ENCODE assay signal across 1 cellular context in the genomic region with DNA sequence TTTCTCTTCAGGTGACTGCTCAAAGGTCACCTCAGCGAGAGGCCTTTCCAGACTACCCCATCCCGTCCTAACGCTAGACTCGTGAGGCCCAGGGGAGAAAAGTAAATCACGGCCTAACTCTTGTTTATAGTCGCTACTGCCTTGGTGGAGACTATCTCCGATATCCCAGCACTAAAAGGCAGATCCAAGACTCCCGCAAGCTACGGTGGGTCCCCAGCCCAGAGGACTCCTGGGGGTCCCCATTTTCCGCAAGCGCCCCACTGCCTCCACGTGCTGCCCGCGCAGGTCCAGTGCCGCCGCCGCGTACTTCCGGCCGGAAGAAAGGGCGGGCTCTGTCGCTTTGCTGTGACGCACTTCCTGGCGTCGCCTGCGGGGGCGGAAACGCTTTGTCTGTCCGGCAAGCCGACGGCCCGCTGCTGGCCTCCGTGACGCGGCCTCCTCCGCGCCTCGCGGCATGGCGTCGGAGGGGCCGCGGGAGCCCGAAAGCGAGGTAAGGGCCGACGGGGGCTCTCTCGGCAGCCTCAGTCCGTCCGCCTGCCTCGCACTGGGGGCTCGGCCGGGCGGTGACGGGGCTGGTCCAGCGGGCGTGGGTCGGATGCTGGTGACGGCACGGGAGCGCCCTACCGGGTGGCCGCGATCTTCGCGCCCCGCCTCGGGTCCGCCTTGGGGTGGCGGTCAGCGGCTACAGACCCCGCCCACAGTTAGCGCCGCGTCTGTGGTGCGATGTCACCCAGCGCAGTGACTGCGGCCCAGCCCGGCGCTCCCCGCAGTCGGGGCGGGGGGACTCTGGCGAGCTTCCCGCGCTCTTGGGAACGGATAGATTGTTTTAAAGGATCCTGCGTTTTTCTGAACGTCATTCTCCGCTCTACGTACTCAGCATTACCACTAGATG.
A peak's percentile ranks its signal among the peaks of the same experiment; 100 is the strongest.
TF ChIP-seq lines count a peak whose summit lies in the region.

A gene with protein sequence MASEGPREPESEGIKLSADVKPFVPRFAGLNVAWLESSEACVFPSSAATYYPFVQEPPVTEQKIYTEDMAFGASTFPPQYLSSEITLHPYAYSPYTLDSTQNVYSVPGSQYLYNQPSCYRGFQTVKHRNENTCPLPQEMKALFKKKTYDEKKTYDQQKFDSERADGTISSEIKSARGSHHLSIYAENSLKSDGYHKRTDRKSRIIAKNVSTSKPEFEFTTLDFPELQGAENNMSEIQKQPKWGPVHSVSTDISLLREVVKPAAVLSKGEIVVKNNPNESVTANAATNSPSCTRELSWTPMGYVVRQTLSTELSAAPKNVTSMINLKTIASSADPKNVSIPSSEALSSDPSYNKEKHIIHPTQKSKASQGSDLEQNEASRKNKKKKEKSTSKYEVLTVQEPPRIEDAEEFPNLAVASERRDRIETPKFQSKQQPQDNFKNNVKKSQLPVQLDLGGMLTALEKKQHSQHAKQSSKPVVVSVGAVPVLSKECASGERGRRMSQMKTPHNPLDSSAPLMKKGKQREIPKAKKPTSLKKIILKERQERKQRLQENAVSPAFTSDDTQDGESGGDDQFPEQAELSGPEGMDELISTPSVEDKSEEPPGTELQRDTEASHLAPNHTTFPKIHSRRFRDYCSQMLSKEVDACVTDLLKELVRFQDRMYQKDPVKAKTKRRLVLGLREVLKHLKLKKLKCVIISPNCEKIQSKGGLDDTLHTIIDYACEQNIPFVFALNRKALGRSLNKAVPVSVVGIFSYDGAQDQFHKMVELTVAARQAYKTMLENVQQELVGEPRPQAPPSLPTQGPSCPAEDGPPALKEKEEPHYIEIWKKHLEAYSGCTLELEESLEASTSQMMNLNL (plus strand): TSS at position 378 of the 892 bp plus-strand sequence. CDS start 77 bp downstream, at position 455.

TF ChIP-seq in SK-N-SH, 30 proteins besides CTCF, POLR2A, EP300 and RAD21 (continued from another document):
- TF ChIP-seq POLR2AphosphoS5 (IDR thresholded peaks at IDR 0.05; ENCODE audit: low read depth, low read length), result peak; percentile 92
- TF ChIP-seq, protein P1, sequence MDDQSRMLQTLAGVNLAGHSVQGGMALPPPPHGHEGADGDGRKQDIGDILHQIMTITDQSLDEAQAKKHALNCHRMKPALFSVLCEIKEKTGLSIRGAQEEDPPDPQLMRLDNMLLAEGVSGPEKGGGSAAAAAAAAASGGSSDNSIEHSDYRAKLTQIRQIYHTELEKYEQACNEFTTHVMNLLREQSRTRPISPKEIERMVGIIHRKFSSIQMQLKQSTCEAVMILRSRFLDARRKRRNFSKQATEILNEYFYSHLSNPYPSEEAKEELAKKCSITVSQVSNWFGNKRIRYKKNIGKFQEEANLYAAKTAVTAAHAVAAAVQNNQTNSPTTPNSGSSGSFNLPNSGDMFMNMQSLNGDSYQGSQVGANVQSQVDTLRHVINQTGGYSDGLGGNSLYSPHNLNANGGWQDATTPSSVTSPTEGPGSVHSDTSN (IDR thresholded peaks at IDR 0.05), result peak; percentile 51
- peak; percentile 50 for TF ChIP-seq SMC3 (IDR thresholded peaks at IDR 0.05; ENCODE audit: low read depth, low read length)
- TF ChIP-seq FOXM1 (IDR thresholded peaks at IDR 0.05; ENCODE audit: low read depth), result no peak; the same call in 1 of the 2 replicates
- TF ChIP-seq TCF12 (IDR thresholded peaks at IDR 0.05), result peak; percentile 17; the same call in 1 of the 2 replicates
- TF ChIP-seq JUND (IDR thresholded peaks at IDR 0.05), result peak; percentile 29; the same call in 1 of the 2 replicates
- TF ChIP-seq NRF1 (IDR thresholded peaks at IDR 0.05; ENCODE audit: low read depth, low read length), result peak; percentile 73
- peak; percentile 52; the same call in 1 of the 2 replicates for TF ChIP-seq RFX5 (IDR thresholded peaks at IDR 0.05; ENCODE audit: low read length)
- TF ChIP-seq, protein P2, sequence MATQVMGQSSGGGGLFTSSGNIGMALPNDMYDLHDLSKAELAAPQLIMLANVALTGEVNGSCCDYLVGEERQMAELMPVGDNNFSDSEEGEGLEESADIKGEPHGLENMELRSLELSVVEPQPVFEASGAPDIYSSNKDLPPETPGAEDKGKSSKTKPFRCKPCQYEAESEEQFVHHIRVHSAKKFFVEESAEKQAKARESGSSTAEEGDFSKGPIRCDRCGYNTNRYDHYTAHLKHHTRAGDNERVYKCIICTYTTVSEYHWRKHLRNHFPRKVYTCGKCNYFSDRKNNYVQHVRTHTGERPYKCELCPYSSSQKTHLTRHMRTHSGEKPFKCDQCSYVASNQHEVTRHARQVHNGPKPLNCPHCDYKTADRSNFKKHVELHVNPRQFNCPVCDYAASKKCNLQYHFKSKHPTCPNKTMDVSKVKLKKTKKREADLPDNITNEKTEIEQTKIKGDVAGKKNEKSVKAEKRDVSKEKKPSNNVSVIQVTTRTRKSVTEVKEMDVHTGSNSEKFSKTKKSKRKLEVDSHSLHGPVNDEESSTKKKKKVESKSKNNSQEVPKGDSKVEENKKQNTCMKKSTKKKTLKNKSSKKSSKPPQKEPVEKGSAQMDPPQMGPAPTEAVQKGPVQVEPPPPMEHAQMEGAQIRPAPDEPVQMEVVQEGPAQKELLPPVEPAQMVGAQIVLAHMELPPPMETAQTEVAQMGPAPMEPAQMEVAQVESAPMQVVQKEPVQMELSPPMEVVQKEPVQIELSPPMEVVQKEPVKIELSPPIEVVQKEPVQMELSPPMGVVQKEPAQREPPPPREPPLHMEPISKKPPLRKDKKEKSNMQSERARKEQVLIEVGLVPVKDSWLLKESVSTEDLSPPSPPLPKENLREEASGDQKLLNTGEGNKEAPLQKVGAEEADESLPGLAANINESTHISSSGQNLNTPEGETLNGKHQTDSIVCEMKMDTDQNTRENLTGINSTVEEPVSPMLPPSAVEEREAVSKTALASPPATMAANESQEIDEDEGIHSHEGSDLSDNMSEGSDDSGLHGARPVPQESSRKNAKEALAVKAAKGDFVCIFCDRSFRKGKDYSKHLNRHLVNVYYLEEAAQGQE (IDR thresholded peaks at IDR 0.05; ENCODE audit: low read depth, low read length), result peak; percentile 48; the same call in 1 of the 2 replicates
- TF ChIP-seq, protein P3, sequence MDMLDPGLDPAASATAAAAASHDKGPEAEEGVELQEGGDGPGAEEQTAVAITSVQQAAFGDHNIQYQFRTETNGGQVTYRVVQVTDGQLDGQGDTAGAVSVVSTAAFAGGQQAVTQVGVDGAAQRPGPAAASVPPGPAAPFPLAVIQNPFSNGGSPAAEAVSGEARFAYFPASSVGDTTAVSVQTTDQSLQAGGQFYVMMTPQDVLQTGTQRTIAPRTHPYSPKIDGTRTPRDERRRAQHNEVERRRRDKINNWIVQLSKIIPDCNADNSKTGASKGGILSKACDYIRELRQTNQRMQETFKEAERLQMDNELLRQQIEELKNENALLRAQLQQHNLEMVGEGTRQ (IDR thresholded peaks at IDR 0.05; ENCODE audit: borderline replicate concordance, low read depth, low read length), result no peak
- peak; percentile 49 for TF ChIP-seq RCOR1 (IDR thresholded peaks at IDR 0.05; ENCODE audit: low read length)
- peak; percentile 97 for TF ChIP-seq ELF1 (IDR thresholded peaks at IDR 0.05)
- TF ChIP-seq, protein P4, sequence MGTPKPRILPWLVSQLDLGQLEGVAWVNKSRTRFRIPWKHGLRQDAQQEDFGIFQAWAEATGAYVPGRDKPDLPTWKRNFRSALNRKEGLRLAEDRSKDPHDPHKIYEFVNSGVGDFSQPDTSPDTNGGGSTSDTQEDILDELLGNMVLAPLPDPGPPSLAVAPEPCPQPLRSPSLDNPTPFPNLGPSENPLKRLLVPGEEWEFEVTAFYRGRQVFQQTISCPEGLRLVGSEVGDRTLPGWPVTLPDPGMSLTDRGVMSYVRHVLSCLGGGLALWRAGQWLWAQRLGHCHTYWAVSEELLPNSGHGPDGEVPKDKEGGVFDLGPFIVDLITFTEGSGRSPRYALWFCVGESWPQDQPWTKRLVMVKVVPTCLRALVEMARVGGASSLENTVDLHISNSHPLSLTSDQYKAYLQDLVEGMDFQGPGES (IDR thresholded peaks at IDR 0.05; ENCODE audit: low read depth, low read length), result no peak
- peak; percentile 1; the same call in 1 of the 2 replicates for TF ChIP-seq TEAD4 (IDR thresholded peaks at IDR 0.05; ENCODE audit: borderline replicate concordance, insufficient read depth)
- peak; percentile 97 for TF ChIP-seq MXI1 (IDR thresholded peaks at IDR 0.05; ENCODE audit: low read depth, low read length)
- peak; percentile 9; the same call in 1 of the 2 replicates for TF ChIP-seq FOXJ3 (CRISPR knock-in tag; IDR thresholded peaks at IDR 0.05)
